25 cellular contexts compared by ENCODE assay signal in the genomic region with DNA sequence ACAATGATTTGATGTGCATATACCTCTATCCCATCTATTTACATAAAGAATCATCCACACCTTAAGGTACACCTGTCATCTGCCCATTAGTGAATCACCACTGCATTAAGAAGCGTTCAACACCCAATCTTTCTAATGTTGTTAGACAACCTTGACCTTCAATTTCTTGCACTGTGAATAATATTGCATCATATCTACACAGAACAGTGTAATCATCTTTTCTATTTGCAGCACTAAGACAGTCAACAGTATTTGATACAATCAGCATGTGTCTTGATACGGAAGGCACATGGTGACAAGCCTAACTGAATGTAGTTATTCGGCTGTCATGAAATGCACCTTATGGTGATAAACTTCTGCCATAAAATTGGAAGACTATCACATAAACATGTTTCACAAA.
DNase-seq lines count a peak whose midpoint lies in the region; ATAC-seq, FAIRE-seq and TF ChIP-seq lines count a peak whose summit lies in the region.
"Had no signal": no experiment of that assay in that cellular context is flagged by ENCODE, and none has a peak within 500 bp of the region (broad histone marks: within the 10 kb centered on the region; RNA-seq: fewer than 3 reads in every experiment).

No MANE protein-coding gene starts in this region.

- 0 out of 4 replicates have a peak, but pooled peaks cover 0 to 1% of the 10 kb centered on the region in 2 experiments for H3K4me1 Mint-ChIP-seq in H9
- H3K4me1 Mint-ChIP-seq: B cell had no signal

- H2AFZ ChIP-seq in HepG2 (ENCODE audit: low read length): no peak overlapping the region
- no peak overlapping the region for H2AFZ ChIP-seq in neural cell (ENCODE audit: low read depth, low read length)
- no peak overlapping the region for H2AFZ ChIP-seq in H9 (ENCODE audit: low read length)

- H2BK120ac ChIP-seq in H9 (ENCODE audit: low read depth, low read length, poor library complexity, severe bottlenecking): no peak overlapping the region

- H4K20me1 ChIP-seq in HepG2 (ENCODE audit: insufficient read depth, low read length): no peaks in the 10 kb centered on the region
- no peaks in the 10 kb centered on the region for H4K20me1 ChIP-seq in neural cell (ENCODE audit: insufficient read depth)
- H4K20me1 ChIP-seq in H9 (ENCODE audit: control insufficient read depth, insufficient read depth, insufficient read length): no peaks in the 10 kb centered on the region
- H4K20me1 ChIP-seq: BLaER1 treated with 17β-estradiol and CSF1 and Interleukin-3, amounts not matched to agents 10 nM and 100 nM had no signal

- no peaks in the 10 kb centered on the region for H3F3A ChIP-seq in neural cell (ENCODE audit: insufficient read depth, low read length, poor library complexity, severe bottlenecking)

- no peak overlapping the region for H2BK12ac ChIP-seq in H9 (ENCODE audit: insufficient read length, low read depth, low read length)

- intact Hi-C loops in HepG2 (cut with micrococcal nuclease; ENCODE audit: unreplicated experiment) (no loop called here), right lobe of liver (cut with DNase I) (no loop called here)

- TF ChIP-seq RAD21 in HepG2 (CRISPR knock-in tag; IDR thresholded peaks at IDR 0.05): no peak
- TF ChIP-seq RAD21 in neural cell (conservative IDR thresholded peaks at IDR 0.05): no peak

- no peaks in the 10 kb centered on the region for H3K9me3 ChIP-seq in HepG2 (ENCODE audit: low read length)
- H3K9me3 ChIP-seq in right lobe of liver: no peaks in the 10 kb centered on the region
- H3K9me3 ChIP-seq in neural cell (ENCODE audit: low read length): no peaks in the 10 kb centered on the region
- no peaks in the 10 kb centered on the region for H3K9me3 ChIP-seq in H9 (ENCODE audit: control insufficient read depth, low read depth, low read length)
- H3K9me3 ChIP-seq: A549; BLaER1 treated with 17β-estradiol and CSF1 and Interleukin-3, amounts not matched to agents 10 nM and 100 nM; Caco-2 had no signal

- H3K36me3 Mint-ChIP-seq in H9 (ENCODE audit: insufficient read depth in 1 of 3, low read depth in 3 of 3): no peaks in the 10 kb centered on the region
- H3K36me3 Mint-ChIP-seq: CD8-positive, alpha-beta T cell had no signal

- H4K5ac ChIP-seq in H9 (ENCODE audit: insufficient read length, low read depth, low read length): no peak overlapping the region

- H3K4ac ChIP-seq in H9 (ENCODE audit: low read depth, low read length): no peak overlapping the region

- CTCF ChIA-PET in HepG2 (lab: Yijun Ruan, JAX; ENCODE audit: low intra/inter-chr PET ratio, low total read pairs): no interaction called here

- H3K27me3 ChIP-seq in HepG2 (ENCODE audit: control insufficient read depth in 1 of 2, insufficient read depth in 2 of 2, low read length in 2 of 2) (peaks cover 0 to 8% of the 10 kb centered on the region in 2 experiments; a peak in 1 of 5 replicates), right lobe of liver (no peaks in the 10 kb centered on the region), neural cell (ENCODE audit: insufficient read depth, low read depth, low read length) (no peaks in the 10 kb centered on the region), H9 (ENCODE audit: insufficient read depth, low read length) (no peaks in the 10 kb centered on the region)
- H3K27me3 ChIP-seq: BLaER1 treated with 17β-estradiol and CSF1 and Interleukin-3, amounts not matched to agents 10 nM and 100 nM had no signal

- H3K4me2 ChIP-seq in HepG2 (ENCODE audit: low read depth, low read length) (no peak overlapping the region), neural cell (ENCODE audit: low read length) (no peak overlapping the region), H9 (ENCODE audit: insufficient read depth, insufficient read length, low read length) (no peak overlapping the region)
- H3K4me2 ChIP-seq: A549; BLaER1 treated with 17β-estradiol and CSF1 and Interleukin-3, amounts not matched to agents 10 nM and 100 nM had no signal

- H3K9me3 Mint-ChIP-seq in H9: no peaks in the 10 kb centered on the region
- H3K9me3 Mint-ChIP-seq: CD8-positive, alpha-beta T cell had no signal

- no peak overlapping the region for H3K4me3 Mint-ChIP-seq in H9
- H3K4me3 Mint-ChIP-seq: B cell; CD4-positive, alpha-beta T cell; CD8-positive, alpha-beta T cell had no signal

- no peak overlapping the region for H3T11ph ChIP-seq in H9 (ENCODE audit: low read length)

- no peak overlapping the region for H2BK20ac ChIP-seq in H9 (ENCODE audit: low read depth, low read length, poor library complexity, severe bottlenecking)

- H3K79me2 ChIP-seq in HepG2 (ENCODE audit: insufficient read depth, low read length) (no peaks in the 10 kb centered on the region), neural cell (replicated peaks; ENCODE audit: insufficient read depth, low read length) (no peaks in the 10 kb centered on the region), H9 (ENCODE audit: insufficient read depth, low read length) (no peaks in the 10 kb centered on the region)

- in situ Hi-C loops in HepG2 (cut with HindIII; ENCODE audit: extremely low pct_ligation_motif_present, low pct_unique_long_range_greater_than_20kb): no loop called here

- BruUV-seq in HepG2 (replicated peaks; lab: Mats Ljungman, UMichigan): no TSS peak

- H3K4me3 ChIP-seq in HepG2 (replicated peaks in 1 of 3; ENCODE audit: insufficient read depth in 1 of 3, low read depth in 2 of 3, low read length in 3 of 3): no peak overlapping the region
- no peak overlapping the region for H3K4me3 ChIP-seq in right lobe of liver
- H3K4me3 ChIP-seq in epithelial cell of esophagus (ENCODE audit: low read length): no peak overlapping the region
- no peak overlapping the region for H3K4me3 ChIP-seq in neural cell (ENCODE audit: low read length)
- H3K4me3 ChIP-seq: A549; BLaER1 treated with 17β-estradiol and CSF1 and Interleukin-3, amounts not matched to agents 10 nM and 100 nM; GM12878 had no signal

- H3K4me1 ChIP-seq in HepG2 (ENCODE audit: insufficient read depth, low read length) (no peaks in the 10 kb centered on the region), right lobe of liver (no peaks in the 10 kb centered on the region), H9 (ENCODE audit: insufficient read depth, low read length) (no peaks in the 10 kb centered on the region)
- H3K4me1 ChIP-seq: A549; BLaER1 treated with 17β-estradiol and CSF1 and Interleukin-3, amounts not matched to agents 10 nM and 100 nM; Caco-2 had no signal

- TF ChIP-seq EP300 in HepG2 (IDR thresholded peaks at IDR 0.05; ENCODE audit: low read depth in 2 of 2, low read length in 2 of 2) (no peak), HepG2 (CRISPR knock-in tag; IDR thresholded peaks at IDR 0.05; ENCODE audit: borderline replicate concordance) (no peak), neural cell (conservative IDR thresholded peaks at IDR 0.05; ENCODE audit: poor library complexity, severe bottlenecking) (peak; percentile 34)

- no peak overlapping the region for H3K14ac ChIP-seq in H9 (ENCODE audit: insufficient read depth, low read length)

- H3K27me3 Mint-ChIP-seq in H9 (ENCODE audit: low read depth): no peaks in the 10 kb centered on the region
- H3K27me3 Mint-ChIP-seq: B cell; CD4-positive, alpha-beta T cell had no signal

- no peak overlapping the region for H4K91ac ChIP-seq in H9 (ENCODE audit: insufficient read length, low read depth, low read length)

- no peak overlapping the region for H3K27ac Mint-ChIP-seq in H9
- H3K27ac Mint-ChIP-seq: B cell; CD4-positive, alpha-beta T cell; CD8-positive, alpha-beta T cell had no signal

- H3K9me2 ChIP-seq in neural cell (ENCODE audit: insufficient read depth, low read length): no peaks in the 10 kb centered on the region

- TF ChIP-seq POLR2A in HepG2 (IDR thresholded peaks at IDR 0.05; ENCODE audit: insufficient read depth in 1 of 2, low read depth in 2 of 2, low read length in 2 of 2) (no peak), right lobe of liver (IDR thresholded peaks at IDR 0.05) (no peak)

- H3K36me3 ChIP-seq in HepG2 (replicated peaks in 1 of 2; ENCODE audit: control insufficient read depth in 1 of 2, insufficient read depth in 2 of 2, low read length in 2 of 2): no peaks in the 10 kb centered on the region
- no peaks in the 10 kb centered on the region for H3K36me3 ChIP-seq in right lobe of liver
- H3K36me3 ChIP-seq in neural cell (ENCODE audit: insufficient read depth, low read length): no peaks in the 10 kb centered on the region
- H3K36me3 ChIP-seq: BLaER1 treated with 17β-estradiol and CSF1 and Interleukin-3, amounts not matched to agents 10 nM and 100 nM had no signal

- no peaks in the 10 kb centered on the region for H3K23me2 ChIP-seq in H9 (ENCODE audit: insufficient read length, low read depth, low read length, poor library complexity, severe bottlenecking)

- H3K9ac ChIP-seq in HepG2 (ENCODE audit: insufficient read depth, low read depth, low read length) (no peak overlapping the region), neural cell (ENCODE audit: low read length) (no peak overlapping the region), H9 (ENCODE audit: extremely low read depth, insufficient read length, low read length) (no peak overlapping the region)
- H3K9ac ChIP-seq: BLaER1 treated with 17β-estradiol and CSF1 and Interleukin-3, amounts not matched to agents 10 nM and 100 nM had no signal

- no peak for TF ChIP-seq CTCF in HepG2 (CRISPR knock-in tag; IDR thresholded peaks at IDR 0.05)
- TF ChIP-seq CTCF in right lobe of liver (IDR thresholded peaks at IDR 0.05): no peak
- no peak for TF ChIP-seq CTCF in epithelial cell of esophagus (IDR thresholded peaks at IDR 0.05; ENCODE audit: insufficient read depth, low read depth, low read length, missing control alignments)
- TF ChIP-seq CTCF in neural cell (IDR thresholded peaks at IDR 0.05; ENCODE audit: poor library complexity, severe bottlenecking): no peak
- TF ChIP-seq CTCF in H9 (conservative IDR thresholded peaks at IDR 0.05): no peak

- no peak for FAIRE-seq in HepG2 (lab: Jason Lieb, UNC)
- FAIRE-seq: A549, D721Med, GM12878, GM12892, GM18507 had no signal

- POLR2A ChIA-PET in HepG2 (lab: Yijun Ruan, JAX): no interaction called here

- no peaks in the 10 kb centered on the region for H3K79me1 ChIP-seq in H9 (ENCODE audit: insufficient read depth, low read depth, low read length, poor library complexity, severe bottlenecking)

- H2AK5ac ChIP-seq in H9 (ENCODE audit: insufficient read length, low read length): no peak overlapping the region

- no peak overlapping the region for H2BK5ac ChIP-seq in H9 (ENCODE audit: insufficient read length, low read length)

- H3K27ac ChIP-seq in HepG2 (ENCODE audit: extremely low read length, insufficient read depth, low read length) (no peak overlapping the region), right lobe of liver (no peak overlapping the region), neural cell (ENCODE audit: low read length) (no peak overlapping the region), H9 (ENCODE audit: insufficient read length, low read depth, low read length) (no peak overlapping the region)
- H3K27ac ChIP-seq: 22Rv1; A549; BLaER1 treated with 17β-estradiol and CSF1 and Interleukin-3, amounts not matched to agents 10 nM and 100 nM; C4-2B had no signal

- no peak overlapping the region for H4K8ac ChIP-seq in H9 (replicated peaks; ENCODE audit: insufficient read length, low read depth, low read length)

- no peak overlapping the region for H2BK15ac ChIP-seq in H9 (ENCODE audit: low read depth, low read length)

- DNase-seq in HepG2 (ENCODE audit: low spot score) (no peak), right lobe of liver (no peak), NCI-H69 (lab: John Stamatoyannopoulos, UW) (peak; percentile 51), epithelial cell of esophagus (ENCODE audit: low read depth) (peak; percentile 32), H9 (no peak), dedifferentiated amniotic fluid mesenchymal stem cell (ENCODE audit: extremely low spot score) (no peak)
- DNase-seq: AML-193; Caco-2; Calu3; CD4-positive, alpha-beta T cell; CD8-positive, alpha-beta T cell; DND-41; EL; GDM1 had no signal

- no peak overlapping the region for H3K18ac ChIP-seq in H9 (ENCODE audit: insufficient read length, low read depth, low read length)

- WGBS in HepG2 (ENCODE audit: low lambda C conversion rate): 49% methylated on average over 3 of the region's 3 CpGs
- WGBS in right lobe of liver (ENCODE audit: insufficient coverage, low coverage, low lambda C conversion rate, missing lambda C conversion rate): 53% methylated on average over 3 of the region's 3 CpGs
- WGBS in H9 (ENCODE audit: extremely low coverage, insufficient read length, low lambda C conversion rate): no CpG with 5 or more reads among the region's 3 CpGs

- ATAC-seq in HepG2: no peak
- no peak for ATAC-seq in right lobe of liver
- ATAC-seq in GM21390 (IDR thresholded peaks at IDR 0.05; ENCODE audit: unreplicated experiment): no peak
- ATAC-seq: A549; CD8-positive, alpha-beta T cell; GM12878 had no signal

- H3K56ac ChIP-seq in H9 (ENCODE audit: insufficient read length, low read depth, low read length): no peak overlapping the region

- H3K23ac ChIP-seq in H9 (ENCODE audit: insufficient read length, low read depth, low read length): no peak overlapping the region

Comparison
In these comparisons a context has a peak if more than half of its experiments do, and no peak if none do; other contexts are left out.
1. DNase-seq: peak in NCI-H69 (single experiment) and epithelial cell of esophagus (single experiment); none in HepG2 (single experiment), right lobe of liver (0 of 3), H9 (single experiment) and dedifferentiated amniotic fluid mesenchymal stem cell (single experiment).